ENCODE assay signal across 1 cellular context in the genomic region with DNA sequence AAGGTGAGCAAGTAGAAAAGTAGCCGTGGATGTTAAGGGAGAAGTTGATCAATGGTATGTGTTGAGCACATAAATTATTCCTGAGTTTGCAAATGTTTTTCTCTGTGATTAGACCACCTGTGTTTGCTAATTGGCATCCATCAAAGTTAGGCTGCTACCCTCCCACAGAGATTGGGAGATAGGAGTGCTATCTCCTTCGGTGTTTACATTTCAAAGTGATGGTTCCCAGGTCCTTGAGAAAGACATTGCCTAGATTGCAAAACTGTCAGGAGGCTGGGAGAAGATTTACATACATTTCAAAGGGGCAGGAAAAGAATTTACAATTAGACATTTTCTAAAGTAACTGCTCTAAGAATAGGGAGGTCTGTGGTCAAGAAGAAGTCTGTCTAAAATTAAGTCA.
TF ChIP-seq lines count a peak whose summit lies in the region.

No MANE protein-coding gene starts in this region.

TF ChIP-seq in H1, 55 proteins besides CTCF, POLR2A, EP300 and RAD21 (continued from another document):
- TF ChIP-seq GABPA (IDR thresholded peaks at IDR 0.05; ENCODE audit: borderline replicate concordance, insufficient read depth, low read length) (no peak), TCF12 (IDR thresholded peaks at IDR 0.05; ENCODE audit: low read depth, low read length) (0 out of 2 replicates have a peak, but pooled peaks have one; percentile 22)
TF ChIP-seq in H1: peak in this region for 4.
